ENCODE assay signal across 16 cellular contexts in genomic region chr7:74216361-74216761, GRCh38. TPM values are rescaled to one million over a fixed set of nuclear protein-coding genes. Genes with fewer than 3 reads are reported as not detected.
DNase-seq lines count a peak whose midpoint lies in the region; ATAC-seq and TF ChIP-seq lines count a peak whose summit lies in the region.
"Had no signal": no experiment of that assay in that cellular context is flagged by ENCODE, and none has a peak within 500 bp of the region (broad histone marks: within the 10 kb centered on the region; RNA-seq: fewer than 3 reads in every experiment).

No MANE protein-coding gene starts in this region.

- H3K4me3 Mint-ChIP-seq in activated CD4-positive, alpha-beta memory T cell treated with anti-CD3 and anti-CD28 coated beads, Interleukin-2, amount 10 ng/mL, durations not matched to agents 7 days and 5 days: no peak overlapping the region
- H3K4me3 Mint-ChIP-seq in activated CD4-positive, alpha-beta memory T cell treated with anti-CD3 and anti-CD28 coated beads for 36 hours: no peak overlapping the region
- peak overlapping the region; percentile 28 for H3K4me3 Mint-ChIP-seq in activated T-helper 1 cell treated with anti-CD3 and anti-CD28 coated beads, Interleukin-12 subunit alpha, Interleukin-12 subunit beta, Interleukin-2, Interleukin-4 antibody, amounts not matched to agents 30 ng/mL and 10 ng/mL and 1 ng/mL, durations not matched to agents 14 hours and 24 hours and 36 hours
- H3K4me3 Mint-ChIP-seq: brain had no signal

- no peaks in the 10 kb centered on the region for H3K9me3 Mint-ChIP-seq in activated CD4-positive, alpha-beta memory T cell treated with anti-CD3 and anti-CD28 coated beads, Interleukin-2, amount 10 ng/mL, durations not matched to agents 7 days and 5 days
- no peaks in the 10 kb centered on the region for H3K9me3 Mint-ChIP-seq in activated CD4-positive, alpha-beta memory T cell treated with anti-CD3 and anti-CD28 coated beads for 36 hours
- no peaks in the 10 kb centered on the region for H3K9me3 Mint-ChIP-seq in activated T-helper 1 cell treated with anti-CD3 and anti-CD28 coated beads, Interleukin-12 subunit alpha, Interleukin-12 subunit beta, Interleukin-2, Interleukin-4 antibody, amounts not matched to agents 30 ng/mL and 10 ng/mL and 1 ng/mL, durations not matched to agents 14 hours and 24 hours and 36 hours
- H3K9me3 Mint-ChIP-seq: brain had no signal

- peaks cover 48% of the 10 kb centered on the region for H3K79me2 ChIP-seq in Loucy (ENCODE audit: insufficient read depth, low read length)

- H3K27me3 Mint-ChIP-seq in activated CD4-positive, alpha-beta memory T cell treated with anti-CD3 and anti-CD28 coated beads, Interleukin-2, amount 10 ng/mL, durations not matched to agents 7 days and 5 days: no peaks in the 10 kb centered on the region
- H3K27me3 Mint-ChIP-seq in activated CD4-positive, alpha-beta memory T cell treated with anti-CD3 and anti-CD28 coated beads for 36 hours: no peaks in the 10 kb centered on the region
- H3K27me3 Mint-ChIP-seq in activated T-helper 1 cell treated with anti-CD3 and anti-CD28 coated beads, Interleukin-12 subunit alpha, Interleukin-12 subunit beta, Interleukin-2, Interleukin-4 antibody, amounts not matched to agents 30 ng/mL and 10 ng/mL and 1 ng/mL, durations not matched to agents 14 hours and 24 hours and 36 hours (ENCODE audit: insufficient read depth): no peaks in the 10 kb centered on the region
- H3K27me3 Mint-ChIP-seq: brain had no signal

- 49 to 57% (median 56%) methylated on average over 8 of the region's 8 CpGs for WGBS in spleen, 5 donors

- H3F3A ChIP-seq in Loucy (ENCODE audit: low read depth): peaks cover 5% of the 10 kb centered on the region; the same call in 1 of the 2 replicates

- DNase-seq in activated CD4-positive, alpha-beta memory T cell treated with anti-CD3 and anti-CD28 coated beads, Interleukin-2, amount 10 ng/mL, durations not matched to agents 7 days and 5 days: no peak
- DNase-seq in activated CD4-positive, alpha-beta memory T cell treated with anti-CD3 and anti-CD28 coated beads for 36 hours: no peak
- DNase-seq in activated T-helper 1 cell treated with anti-CD3 and anti-CD28 coated beads, Interleukin-12 subunit alpha, Interleukin-12 subunit beta, Interleukin-2, Interleukin-4 antibody, amounts not matched to agents 30 ng/mL and 10 ng/mL and 1 ng/mL, durations not matched to agents 14 hours and 24 hours and 36 hours (ENCODE audit: low spot score): no peak
- DNase-seq in spleen: no peak
- DNase-seq in cerebellar cortex (ENCODE audit: low spot score): no peak
- DNase-seq in NCI-H1417 treated with DMSO at 0.1 percent for 48 hours (lab: John Stamatoyannopoulos, UW): no peak
- DNase-seq: ACHN; activated naive CD4-positive, alpha-beta T cell; foreskin keratinocyte; NCI-H1694 treated with DMSO at 0.1 percent for 48 hours; NCI-H526 treated with DMSO at 0.1 percent for 48 hours; stimulated activated naive CD8-positive, alpha-beta T cell treated with anti-CD3 and anti-CD28 coated beads, Interleukin-15, Interleukin-2, amounts not matched to agents 100 U/mL and 50 U/mL, for 24 hours had no signal

- H3K9me2 ChIP-seq in Loucy (replicated peaks; ENCODE audit: low read depth, low read length): no peaks in the 10 kb centered on the region

- no peaks in the 10 kb centered on the region for H3K27me3 ChIP-seq in Loucy (ENCODE audit: insufficient read depth, low read length, poor library complexity, severe bottlenecking)
- no peaks in the 10 kb centered on the region for H3K27me3 ChIP-seq in spleen (replicated peaks in 1 of 7)
- H3K27me3 ChIP-seq: foreskin keratinocyte, vagina had no signal

- peak overlapping the region; percentile 71 for H3K4me2 ChIP-seq in Loucy (ENCODE audit: low read depth, low read length, poor library complexity, severe bottlenecking)

- CTCF ChIA-PET in activated CD4-positive, alpha-beta memory T cell treated with anti-CD3 and anti-CD28 coated beads, Interleukin-2, amount 10 ng/mL, durations not matched to agents 7 days and 5 days (lab: Charles Lee): interaction anchor here (1.6 to 4.6 kb wide), 2 partner anchors 9 to 20 kb away, joined by 3 to 27 read pairs; no protein-coding TSS in a partner anchor
- CTCF ChIA-PET in activated CD4-positive, alpha-beta memory T cell treated with anti-CD3 and anti-CD28 coated beads for 36 hours (lab: Charles Lee): interaction anchor here (5.1 kb wide), 1 partner anchor 10 kb away, joined by 32 read pairs; no protein-coding TSS in a partner anchor

- TF ChIP-seq CTCF in Loucy (conservative IDR thresholded peaks at IDR 0.05; ENCODE audit: low read length): no peak
- TF ChIP-seq CTCF in spleen (IDR thresholded peaks at IDR 0.05 in 8 of 11, conservative IDR thresholded peaks at IDR 0.05 in 3 of 11): no peak

- peak overlapping the region in 6 of 8 donors; percentile 20 to 85 (median 78) for H3K27ac ChIP-seq in spleen
- H3K27ac ChIP-seq: foreskin keratinocyte, vagina had no signal

- peak overlapping the region; percentile 84 for H3K9ac ChIP-seq in Loucy (ENCODE audit: low read depth, low read length, poor library complexity, severe bottlenecking)

- peaks cover 60% of the 10 kb centered on the region for H3K4me1 ChIP-seq in Loucy (ENCODE audit: insufficient read depth, low read length, poor library complexity, severe bottlenecking)
- peaks cover 28 to 88% (median 71%) of the 10 kb centered on the region in 6 donors for H3K4me1 ChIP-seq in spleen
- H3K4me1 ChIP-seq: foreskin keratinocyte, vagina had no signal

- intact Hi-C loops in activated CD4-positive, alpha-beta memory T cell treated with anti-CD3 and anti-CD28 coated beads for 36 hours (cut with micrococcal nuclease): no loop called here
- intact Hi-C loops in activated T-helper 1 cell treated with anti-CD3 and anti-CD28 coated beads, Interleukin-12 subunit alpha, Interleukin-12 subunit beta, Interleukin-2, Interleukin-4 antibody, amounts not matched to agents 30 ng/mL and 10 ng/mL and 1 ng/mL, durations not matched to agents 14 hours and 24 hours and 36 hours (cut with micrococcal nuclease): no loop called here
- intact Hi-C loops in spleen (cut with DNase I; ENCODE audit: low total_unique reads): no loop called here

- TF ChIP-seq POLR2A in spleen (IDR thresholded peaks at IDR 0.05): no peak

- no peak overlapping the region for H2AFZ ChIP-seq in Loucy (ENCODE audit: low read length)

- POLR2A ChIA-PET in activated CD4-positive, alpha-beta memory T cell treated with anti-CD3 and anti-CD28 coated beads, Interleukin-2, amount 10 ng/mL, durations not matched to agents 7 days and 5 days (lab: Charles Lee): interaction anchor here (1.6 kb wide), 1 partner anchor 19 kb away, joined by 3 read pairs; no protein-coding TSS in a partner anchor
- POLR2A ChIA-PET in activated CD4-positive, alpha-beta memory T cell treated with anti-CD3 and anti-CD28 coated beads for 36 hours (lab: Charles Lee): no interaction called here

- H3K9me3 ChIP-seq in Loucy (ENCODE audit: insufficient read depth, low read depth, low read length): no peaks in the 10 kb centered on the region
- H3K9me3 ChIP-seq in spleen: no peaks in the 10 kb centered on the region
- H3K9me3 ChIP-seq: vagina had no signal

- H3K36me3 ChIP-seq in Loucy (ENCODE audit: insufficient read depth, low read length): no peaks in the 10 kb centered on the region
- H3K36me3 ChIP-seq in spleen: peaks cover 0 to 65% (median 5%) of the 10 kb centered on the region in 6 donors
- H3K36me3 ChIP-seq: vagina had no signal

- peak overlapping the region; percentile 73 for H3K27ac Mint-ChIP-seq in activated CD4-positive, alpha-beta memory T cell treated with anti-CD3 and anti-CD28 coated beads, Interleukin-2, amount 10 ng/mL, durations not matched to agents 7 days and 5 days
- H3K27ac Mint-ChIP-seq in activated CD4-positive, alpha-beta memory T cell treated with anti-CD3 and anti-CD28 coated beads for 36 hours: no peak overlapping the region
- peak overlapping the region; percentile 80 for H3K27ac Mint-ChIP-seq in activated T-helper 1 cell treated with anti-CD3 and anti-CD28 coated beads, Interleukin-12 subunit alpha, Interleukin-12 subunit beta, Interleukin-2, Interleukin-4 antibody, amounts not matched to agents 30 ng/mL and 10 ng/mL and 1 ng/mL, durations not matched to agents 14 hours and 24 hours and 36 hours
- H3K27ac Mint-ChIP-seq: brain had no signal

- peak overlapping the region; percentile 51 for H3K4me3 ChIP-seq in Loucy (ENCODE audit: low read length, poor library complexity, severe bottlenecking)
- H3K4me3 ChIP-seq in spleen: peak overlapping the region in 1 of 8 donors; percentile 44
- H3K4me3 ChIP-seq: vagina had no signal

- peaks cover 12% of the 10 kb centered on the region for H3K36me3 Mint-ChIP-seq in activated CD4-positive, alpha-beta memory T cell treated with anti-CD3 and anti-CD28 coated beads, Interleukin-2, amount 10 ng/mL, durations not matched to agents 7 days and 5 days (ENCODE audit: low read depth)
- H3K36me3 Mint-ChIP-seq in activated CD4-positive, alpha-beta memory T cell treated with anti-CD3 and anti-CD28 coated beads for 36 hours: no peaks in the 10 kb centered on the region
- peaks cover 6% of the 10 kb centered on the region for H3K36me3 Mint-ChIP-seq in activated T-helper 1 cell treated with anti-CD3 and anti-CD28 coated beads, Interleukin-12 subunit alpha, Interleukin-12 subunit beta, Interleukin-2, Interleukin-4 antibody, amounts not matched to agents 30 ng/mL and 10 ng/mL and 1 ng/mL, durations not matched to agents 14 hours and 24 hours and 36 hours (ENCODE audit: low read depth)
- H3K36me3 Mint-ChIP-seq: brain had no signal

- peaks cover 37% of the 10 kb centered on the region for H3K4me1 Mint-ChIP-seq in activated CD4-positive, alpha-beta memory T cell treated with anti-CD3 and anti-CD28 coated beads, Interleukin-2, amount 10 ng/mL, durations not matched to agents 7 days and 5 days
- peaks cover 14% of the 10 kb centered on the region for H3K4me1 Mint-ChIP-seq in activated CD4-positive, alpha-beta memory T cell treated with anti-CD3 and anti-CD28 coated beads for 36 hours (ENCODE audit: low read depth)
- peaks cover 11% of the 10 kb centered on the region for H3K4me1 Mint-ChIP-seq in activated T-helper 1 cell treated with anti-CD3 and anti-CD28 coated beads, Interleukin-12 subunit alpha, Interleukin-12 subunit beta, Interleukin-2, Interleukin-4 antibody, amounts not matched to agents 30 ng/mL and 10 ng/mL and 1 ng/mL, durations not matched to agents 14 hours and 24 hours and 36 hours (ENCODE audit: low read depth)
- H3K4me1 Mint-ChIP-seq: brain had no signal

- ATAC-seq in HG03280 (IDR thresholded peaks at IDR 0.05; ENCODE audit: unreplicated experiment): no peak
- ATAC-seq: foreskin keratinocyte; stimulated activated naive CD8-positive, alpha-beta T cell treated with anti-CD3 and anti-CD28 coated beads, Interleukin-15, Interleukin-2, amounts not matched to agents 100 U/mL and 50 U/mL, for 24 hours had no signal

- H4K20me1 ChIP-seq in Loucy (ENCODE audit: insufficient read depth, low read length, poor library complexity, severe bottlenecking): no peaks in the 10 kb centered on the region

RNA-seq across cellular contexts. Expression of gene LAT2, which starts 6.6 kb away (rescaled TPM):
- total RNA-seq in activated CD4-positive, alpha-beta memory T cell treated with anti-CD3 and anti-CD28 coated beads, Interleukin-2, amount 10 ng/mL, durations not matched to agents 7 days and 5 days: 10 to 100 TPM; 31.1 to 32.5 TPM
- total RNA-seq in activated CD4-positive, alpha-beta memory T cell treated with anti-CD3 and anti-CD28 coated beads for 36 hours: 1 to 10 TPM; 6.6 to 6.7 TPM
- 15.5 and 18.3 TPM in 2 replicates for total RNA-seq in activated T-helper 1 cell treated with anti-CD3 and anti-CD28 coated beads, Interleukin-12 subunit alpha, Interleukin-12 subunit beta, Interleukin-2, Interleukin-4 antibody, amounts not matched to agents 30 ng/mL and 10 ng/mL and 1 ng/mL, durations not matched to agents 14 hours and 24 hours and 36 hours
- 100 to 1,000 TPM in 1 of 7 donors, 10 to 100 TPM in 6; 58.9 to 100 (median 76.4) TPM for total RNA-seq in spleen
- polyA plus RNA-seq in spleen: 100 to 1,000 TPM; 108 to 130 (median 127) TPM

RNA-seq across cellular contexts. Expression of gene RFC2, which starts 37.8 kb away (rescaled TPM):
- total RNA-seq in activated CD4-positive, alpha-beta memory T cell treated with anti-CD3 and anti-CD28 coated beads, Interleukin-2, amount 10 ng/mL, durations not matched to agents 7 days and 5 days: 10 to 100 TPM; 52.5 to 55.9 TPM
- total RNA-seq in activated CD4-positive, alpha-beta memory T cell treated with anti-CD3 and anti-CD28 coated beads for 36 hours: 10 to 100 TPM; 80.8 to 81.1 TPM
- total RNA-seq in activated T-helper 1 cell treated with anti-CD3 and anti-CD28 coated beads, Interleukin-12 subunit alpha, Interleukin-12 subunit beta, Interleukin-2, Interleukin-4 antibody, amounts not matched to agents 30 ng/mL and 10 ng/mL and 1 ng/mL, durations not matched to agents 14 hours and 24 hours and 36 hours: 87.3 and 89.1 TPM in 2 replicates
- total RNA-seq in spleen: 10 to 100 TPM in 6 of 7 donors, 1 to 10 TPM in 1; 7.5 to 24.7 (median 19.0) TPM
- 10 to 100 TPM; 17.0 to 25.0 (median 23.2) TPM for polyA plus RNA-seq in spleen

RNA-seq across cellular contexts. Expression of gene EIF4H, which starts 42.2 kb away (rescaled TPM):
- total RNA-seq in activated CD4-positive, alpha-beta memory T cell treated with anti-CD3 and anti-CD28 coated beads, Interleukin-2, amount 10 ng/mL, durations not matched to agents 7 days and 5 days: 100 to 1,000 TPM; 295 to 320 TPM
- 100 to 1,000 TPM; 400 to 410 TPM for total RNA-seq in activated CD4-positive, alpha-beta memory T cell treated with anti-CD3 and anti-CD28 coated beads for 36 hours
- total RNA-seq in activated T-helper 1 cell treated with anti-CD3 and anti-CD28 coated beads, Interleukin-12 subunit alpha, Interleukin-12 subunit beta, Interleukin-2, Interleukin-4 antibody, amounts not matched to agents 30 ng/mL and 10 ng/mL and 1 ng/mL, durations not matched to agents 14 hours and 24 hours and 36 hours: 343 and 355 TPM in 2 replicates
- total RNA-seq in spleen: 100 to 1,000 TPM; 179 to 224 (median 197) TPM
- polyA plus RNA-seq in spleen: 100 to 1,000 TPM in 1 of 3 donors, 10 to 100 TPM in 2; 75.5 to 133 (median 98.4) TPM
